14 cellular contexts compared by ENCODE assay signal in genomic region chr14:55265197-55265596, GRCh38. TPM values are rescaled to one million over a fixed set of nuclear protein-coding genes. Genes with fewer than 3 reads are reported as not detected.
A peak's percentile ranks its signal among the peaks of the same experiment; 100 is the strongest.
DNase-seq lines count a peak whose midpoint lies in the region; ATAC-seq, FAIRE-seq and TF ChIP-seq lines count a peak whose summit lies in the region.
"Had no signal": no experiment of that assay in that cellular context is flagged by ENCODE, and none has a peak within 500 bp of the region (broad histone marks: within the 10 kb centered on the region; RNA-seq: fewer than 3 reads in every experiment).

No MANE protein-coding gene starts in this region.

- no peaks in the 10 kb centered on the region for H3K9me3 ChIP-seq in neutrophil

- no peak overlapping the region for H3K27ac Mint-ChIP-seq in activated T-cell treated with anti-CD3 and anti-CD28 coated beads, Interleukin-2, amount 50 U/mL, for 72 hours
- no peak overlapping the region for H3K27ac Mint-ChIP-seq in activated T-cell treated with anti-CD3 and anti-CD28 coated beads, Interleukin-2, amount 50 U/mL, for 24 hours
- H3K27ac Mint-ChIP-seq in stimulated activated effector memory CD8-positive, alpha-beta T cell treated with anti-CD3 and anti-CD28 coated beads, Interleukin-12 subunit alpha, Interleukin-12 subunit beta, amount 100 ng/mL, for 72 hours, result no peak overlapping the region

- H3K36me3 ChIP-seq in neutrophil, result no peaks in the 10 kb centered on the region

- H3K4me3 ChIP-seq in neutrophil (ENCODE audit: low read depth in 1 of 2, low read length in 1 of 2), result no peak overlapping the region
- H3K4me3 ChIP-seq: PC-9 had no signal

- TF ChIP-seq CTCF in neutrophil (IDR thresholded peaks at IDR 0.05), result peak; percentile 46

- no peaks in the 10 kb centered on the region for H3K4me1 ChIP-seq in neutrophil (ENCODE audit: control insufficient read depth in 1 of 2, insufficient read depth in 1 of 2, low read depth in 1 of 2, low read length in 1 of 2)

- peak overlapping the region; percentile 59 for H3K27ac ChIP-seq in neutrophil
- H3K27ac ChIP-seq: PC-9 had no signal

- no peak overlapping the region for H3K4me3 Mint-ChIP-seq in activated T-cell treated with anti-CD3 and anti-CD28 coated beads, Interleukin-2, amount 50 U/mL, for 72 hours
- H3K4me3 Mint-ChIP-seq in activated T-cell treated with anti-CD3 and anti-CD28 coated beads, Interleukin-2, amount 50 U/mL, for 24 hours, result no peak overlapping the region
- H3K4me3 Mint-ChIP-seq in stimulated activated effector memory CD8-positive, alpha-beta T cell treated with anti-CD3 and anti-CD28 coated beads, Interleukin-12 subunit alpha, Interleukin-12 subunit beta, amount 100 ng/mL, for 72 hours, result no peak overlapping the region

- H3K27me3 ChIP-seq in neutrophil, result no peaks in the 10 kb centered on the region

- no peak for DNase-seq in activated T-cell treated with anti-CD3 and anti-CD28 coated beads, Interleukin-2, amount 50 U/mL, for 72 hours
- no peak for DNase-seq in activated T-cell treated with anti-CD3 and anti-CD28 coated beads, Interleukin-2, amount 50 U/mL, for 24 hours
- no peak for DNase-seq in HTR-8/SVneo (ENCODE audit: insufficient read length, low spot score)
- peak; percentile 33 for DNase-seq in RPMI8226
- no peak for DNase-seq in hepatic stellate cell (ENCODE audit: low spot score)
- DNase-seq in H4 (ENCODE audit: low spot score), result no peak
- no peak for DNase-seq in stimulated activated effector memory CD8-positive, alpha-beta T cell treated with anti-CD3 and anti-CD28 coated beads, Interleukin-12 subunit alpha, Interleukin-12 subunit beta, amount 100 ng/mL, for 72 hours (ENCODE audit: low spot score in 2 of 2)
- DNase-seq: anterior cingulate cortex; dermis blood vessel endothelial cell; midbrain; NCI-H2171 treated with DMSO at 0.1 percent for 48 hours; PC-9; stimulated activated CD8-positive, alpha-beta memory T cell treated with anti-CD3 and anti-CD28 coated beads, Interleukin-4, amount 100 ng/mL, for 48 hours had no signal

- H3K27me3 Mint-ChIP-seq in activated T-cell treated with anti-CD3 and anti-CD28 coated beads, Interleukin-2, amount 50 U/mL, for 72 hours (ENCODE audit: low read depth), result no peaks in the 10 kb centered on the region
- H3K27me3 Mint-ChIP-seq in activated T-cell treated with anti-CD3 and anti-CD28 coated beads, Interleukin-2, amount 50 U/mL, for 24 hours, result no peaks in the 10 kb centered on the region

- H3K9me3 Mint-ChIP-seq in activated T-cell treated with anti-CD3 and anti-CD28 coated beads, Interleukin-2, amount 50 U/mL, for 72 hours, result peaks cover 0 to 2% of the 10 kb centered on the region in 2 donors
- no peaks in the 10 kb centered on the region for H3K9me3 Mint-ChIP-seq in activated T-cell treated with anti-CD3 and anti-CD28 coated beads, Interleukin-2, amount 50 U/mL, for 24 hours
- H3K9me3 Mint-ChIP-seq in stimulated activated effector memory CD8-positive, alpha-beta T cell treated with anti-CD3 and anti-CD28 coated beads, Interleukin-12 subunit alpha, Interleukin-12 subunit beta, amount 100 ng/mL, for 72 hours, result no peaks in the 10 kb centered on the region

- no peaks in the 10 kb centered on the region for H3K36me3 Mint-ChIP-seq in activated T-cell treated with anti-CD3 and anti-CD28 coated beads, Interleukin-2, amount 50 U/mL, for 72 hours (ENCODE audit: insufficient read depth in 2 of 2)
- H3K36me3 Mint-ChIP-seq in activated T-cell treated with anti-CD3 and anti-CD28 coated beads, Interleukin-2, amount 50 U/mL, for 24 hours (ENCODE audit: low read depth), result no peaks in the 10 kb centered on the region
- H3K36me3 Mint-ChIP-seq in stimulated activated effector memory CD8-positive, alpha-beta T cell treated with anti-CD3 and anti-CD28 coated beads, Interleukin-12 subunit alpha, Interleukin-12 subunit beta, amount 100 ng/mL, for 72 hours, result no peaks in the 10 kb centered on the region

- FAIRE-seq in HTR-8/SVneo (lab: Jason Lieb, UNC), result peak; percentile 86

- peaks cover under 1% of the 10 kb centered on the region for H3K4me1 Mint-ChIP-seq in activated T-cell treated with anti-CD3 and anti-CD28 coated beads, Interleukin-2, amount 50 U/mL, for 72 hours (ENCODE audit: low read depth)
- peaks cover 4% of the 10 kb centered on the region for H3K4me1 Mint-ChIP-seq in activated T-cell treated with anti-CD3 and anti-CD28 coated beads, Interleukin-2, amount 50 U/mL, for 24 hours (ENCODE audit: low read depth)
- no peaks in the 10 kb centered on the region for H3K4me1 Mint-ChIP-seq in stimulated activated effector memory CD8-positive, alpha-beta T cell treated with anti-CD3 and anti-CD28 coated beads, Interleukin-12 subunit alpha, Interleukin-12 subunit beta, amount 100 ng/mL, for 72 hours

- ATAC-seq in activated T-cell treated with anti-CD3 and anti-CD28 coated beads, Interleukin-2, amount 50 U/mL, for 72 hours (replicated peaks in 1 of 2), result peak; percentile 43 to 48
- no peak for ATAC-seq in stimulated activated effector memory CD8-positive, alpha-beta T cell treated with anti-CD3 and anti-CD28 coated beads, Interleukin-12 subunit alpha, Interleukin-12 subunit beta, amount 100 ng/mL, for 72 hours

RNA-seq across cellular contexts. Expression of gene FBXO34, which starts 6.0 kb away (rescaled TPM):
- 10 to 100 TPM; 28.8 to 29.9 TPM for total RNA-seq in activated T-cell treated with anti-CD3 and anti-CD28 coated beads, Interleukin-2, amount 50 U/mL, for 72 hours
- total RNA-seq in H4 (2014; rRNA removed; shearing (Covaris generic)), result 14.1 and 17.3 TPM in 2 replicates
